Comparison of ENCODE assay signal across 4 cellular contexts in genomic region chr1:16869971-16870370, GRCh38. TPM values are rescaled to one million over a fixed set of nuclear protein-coding genes. Genes with fewer than 3 reads are reported as not detected.
"Had no signal": no experiment of that assay in that cellular context is flagged by ENCODE, and none has a peak within 500 bp of the region (broad histone marks: within the 10 kb centered on the region; RNA-seq: fewer than 3 reads in every experiment).

No MANE protein-coding gene starts in this region.

RNA-seq across cellular contexts. Expression of gene RNU1-2, which starts 25.8 kb away (rescaled TPM):
- total RNA-seq: fibroblast of villous mesenchyme had no signal
- polyA plus RNA-seq: cardiac muscle cell, esophagus, fibroblast of lung had no signal
